1 cellular context compared by ENCODE assay signal in genomic region chr17:50684612-50685333, GRCh38.
TF ChIP-seq lines count a peak whose summit lies in the region.

No MANE protein-coding gene starts in this region.

TF ChIP-seq in SK-N-SH, 30 proteins besides CTCF, POLR2A, EP300 and RAD21:
- no peak for TF ChIP-seq RXRA (IDR thresholded peaks at IDR 0.05; ENCODE audit: borderline replicate concordance, low read depth)
- TF ChIP-seq MEF2A (IDR thresholded peaks at IDR 0.05; ENCODE audit: borderline replicate concordance, low read depth) = no peak
- TF ChIP-seq GATA2 (CRISPR knock-in tag; IDR thresholded peaks at IDR 0.05) = no peak
- TF ChIP-seq TAF1 (IDR thresholded peaks at IDR 0.05; ENCODE audit: borderline replicate concordance, low read depth, low read length) = no peak
- no peak for TF ChIP-seq PBX3 (IDR thresholded peaks at IDR 0.05)
- no peak for TF ChIP-seq POLR2AphosphoS5 (IDR thresholded peaks at IDR 0.05; ENCODE audit: low read depth, low read length)
- no peak for TF ChIP-seq NFIC (IDR thresholded peaks at IDR 0.05; ENCODE audit: borderline replicate concordance)
- TF ChIP-seq TCF12 (IDR thresholded peaks at IDR 0.05) = no peak
- TF ChIP-seq JUND (IDR thresholded peaks at IDR 0.05) = no peak
- no peak for TF ChIP-seq CHD2 (IDR thresholded peaks at IDR 0.05; ENCODE audit: low read length, partially characterized antibody)
- TF ChIP-seq IRF3 (IDR thresholded peaks at IDR 0.05; ENCODE audit: low read depth, low read length) = no peak
- no peak for TF ChIP-seq FOXJ3 (CRISPR knock-in tag; IDR thresholded peaks at IDR 0.05)
- TF ChIP-seq GABPA (IDR thresholded peaks at IDR 0.05; ENCODE audit: low read depth) = no peak
- no peak for TF ChIP-seq SMC3 (IDR thresholded peaks at IDR 0.05; ENCODE audit: low read depth, low read length)
- TF ChIP-seq YY1 (IDR thresholded peaks at IDR 0.05; ENCODE audit: low read depth) = no peak
- TF ChIP-seq MAX (IDR thresholded peaks at IDR 0.05; ENCODE audit: low read depth) = no peak
